17 cellular contexts compared by ENCODE assay signal in genomic region chr14:88142990-88143389, GRCh38.
"Had no signal": no experiment of that assay in that cellular context is flagged by ENCODE, and none has a peak within 500 bp of the region (broad histone marks: within the 10 kb centered on the region; RNA-seq: fewer than 3 reads in every experiment).

No MANE protein-coding gene starts in this region.

- H3K9ac ChIP-seq: SK-N-SH had no signal

- FAIRE-seq: RCC 7860 had no signal

- DNase-seq: KBM-7, MV-4-11, NCI-H1048, NCI-H1105, NCI-H1417, NCI-H1436 treated with DMSO at 0.1 percent for 48 hours, NCI-H1694, NCI-H187 treated with DMSO at 0.1 percent for 48 hours, NCI-H2029 treated with DMSO at 0.1 percent for 48 hours, NCI-H345, NCI-H524, NCI-H526 treated with DMSO at 0.1 percent for 48 hours, NCI-H748 treated with DMSO at 0.1 percent for 48 hours, RPMI8226, SHP77, SK-N-SH had no signal

- H3K4me2 ChIP-seq: SK-N-SH had no signal

- H3K9me3 ChIP-seq: SK-N-SH had no signal

- H3K9me2 ChIP-seq: SK-N-SH had no signal
